Comparison of ENCODE assay signal across 1 cellular context in the genomic region with DNA sequence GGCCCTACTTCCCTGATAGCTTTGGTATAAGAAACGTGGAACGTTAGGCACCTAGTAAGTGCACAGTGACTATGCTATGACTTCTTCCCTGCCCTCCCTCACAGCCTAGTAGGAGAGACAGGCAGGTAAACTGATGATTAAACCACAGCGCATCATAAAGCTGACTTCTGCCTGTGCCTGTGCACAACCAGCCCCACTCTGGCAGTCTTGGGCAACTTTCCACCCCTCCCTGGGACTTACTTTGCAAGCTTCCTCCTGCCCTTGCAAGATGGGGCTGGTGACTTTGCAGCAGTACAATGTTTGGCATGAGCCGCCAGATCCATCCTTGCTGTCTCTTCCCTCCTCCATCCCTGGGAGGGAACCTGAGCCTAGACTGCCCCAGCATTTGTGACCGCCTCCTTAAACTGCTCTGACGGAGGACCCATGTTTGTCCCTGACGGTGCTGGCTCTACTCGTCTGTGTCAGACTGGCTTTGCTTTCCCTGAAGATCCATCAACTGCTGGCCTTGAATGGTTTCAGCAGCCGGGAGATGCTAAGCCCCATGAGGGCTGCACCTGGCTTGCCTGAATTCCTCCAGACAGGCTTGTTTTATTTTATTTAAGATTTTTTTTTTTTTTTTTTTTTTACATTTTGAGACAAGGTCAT.
TF ChIP-seq lines count a peak whose summit lies in the region.

No MANE protein-coding gene starts in this region.

TF ChIP-seq in H1, 55 proteins besides CTCF, POLR2A, EP300 and RAD21:
- no peak for TF ChIP-seq SRF (IDR thresholded peaks at IDR 0.05; ENCODE audit: low read depth, low read length)
- TF ChIP-seq GTF2F1 (IDR thresholded peaks at IDR 0.05; ENCODE audit: borderline replicate concordance, low read depth, low read length): no peak
- TF ChIP-seq POU5F1 (IDR thresholded peaks at IDR 0.05; ENCODE audit: low read depth, low read length): no peak
- no peak for TF ChIP-seq CREB1 (IDR thresholded peaks at IDR 0.05)
- no peak for TF ChIP-seq KDM5A (IDR thresholded peaks at IDR 0.05; ENCODE audit: low read length)
- TF ChIP-seq GABPA (IDR thresholded peaks at IDR 0.05; ENCODE audit: borderline replicate concordance, insufficient read depth, low read length): no peak
- no peak for TF ChIP-seq NANOG (IDR thresholded peaks at IDR 0.05; ENCODE audit: insufficient read depth, low read depth, low read length, poor library complexity, severe bottlenecking)
- TF ChIP-seq, protein P1, sequence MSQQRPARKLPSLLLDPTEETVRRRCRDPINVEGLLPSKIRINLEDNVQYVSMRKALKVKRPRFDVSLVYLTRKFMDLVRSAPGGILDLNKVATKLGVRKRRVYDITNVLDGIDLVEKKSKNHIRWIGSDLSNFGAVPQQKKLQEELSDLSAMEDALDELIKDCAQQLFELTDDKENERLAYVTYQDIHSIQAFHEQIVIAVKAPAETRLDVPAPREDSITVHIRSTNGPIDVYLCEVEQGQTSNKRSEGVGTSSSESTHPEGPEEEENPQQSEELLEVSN (IDR thresholded peaks at IDR 0.05): no peak
- TF ChIP-seq RFX5 (IDR thresholded peaks at IDR 0.05; ENCODE audit: borderline replicate concordance, low read depth, low read length): no peak
- TF ChIP-seq BACH1 (IDR thresholded peaks at IDR 0.05; ENCODE audit: low read length): no peak
- TF ChIP-seq HDAC2 (IDR thresholded peaks at IDR 0.05; ENCODE audit: borderline replicate concordance in 1 of 2, low read depth in 2 of 2, low read length in 2 of 2): no peak
- no peak for TF ChIP-seq BCL11A (IDR thresholded peaks at IDR 0.05; ENCODE audit: low read depth in 2 of 2, low read length in 2 of 2)
- no peak for TF ChIP-seq CHD1 (IDR thresholded peaks at IDR 0.05; ENCODE audit: low read depth, low read length)
- TF ChIP-seq MAFK (IDR thresholded peaks at IDR 0.05; ENCODE audit: low read depth, low read length): no peak
- no peak for TF ChIP-seq KDM1A (IDR thresholded peaks at IDR 0.05; ENCODE audit: borderline replicate concordance, low read length)
- TF ChIP-seq SP2 (IDR thresholded peaks at IDR 0.05; ENCODE audit: low read length): no peak
